ENCODE assay signal across 2 cellular contexts in genomic region chr9:136346157-136346481, GRCh38.
TF ChIP-seq lines count a peak whose summit lies in the region.

No MANE protein-coding gene starts in this region.

TF ChIP-seq in SK-N-SH, 30 proteins besides CTCF, POLR2A, EP300 and RAD21:
- TF ChIP-seq TAF1 (IDR thresholded peaks at IDR 0.05; ENCODE audit: borderline replicate concordance, low read depth, low read length) (no peak), FOXJ3 (CRISPR knock-in tag; IDR thresholded peaks at IDR 0.05) (no peak), RCOR1 (IDR thresholded peaks at IDR 0.05; ENCODE audit: low read length) (no peak), GATA2 (CRISPR knock-in tag; IDR thresholded peaks at IDR 0.05) (no peak), MEF2A (IDR thresholded peaks at IDR 0.05; ENCODE audit: borderline replicate concordance, low read depth) (no peak), SIN3A (IDR thresholded peaks at IDR 0.05; ENCODE audit: borderline replicate concordance, low read depth, low read length) (no peak), ELF1 (IDR thresholded peaks at IDR 0.05) (no peak), TEAD4 (IDR thresholded peaks at IDR 0.05; ENCODE audit: borderline replicate concordance, insufficient read depth) (no peak)
- TF ChIP-seq, protein P1, sequence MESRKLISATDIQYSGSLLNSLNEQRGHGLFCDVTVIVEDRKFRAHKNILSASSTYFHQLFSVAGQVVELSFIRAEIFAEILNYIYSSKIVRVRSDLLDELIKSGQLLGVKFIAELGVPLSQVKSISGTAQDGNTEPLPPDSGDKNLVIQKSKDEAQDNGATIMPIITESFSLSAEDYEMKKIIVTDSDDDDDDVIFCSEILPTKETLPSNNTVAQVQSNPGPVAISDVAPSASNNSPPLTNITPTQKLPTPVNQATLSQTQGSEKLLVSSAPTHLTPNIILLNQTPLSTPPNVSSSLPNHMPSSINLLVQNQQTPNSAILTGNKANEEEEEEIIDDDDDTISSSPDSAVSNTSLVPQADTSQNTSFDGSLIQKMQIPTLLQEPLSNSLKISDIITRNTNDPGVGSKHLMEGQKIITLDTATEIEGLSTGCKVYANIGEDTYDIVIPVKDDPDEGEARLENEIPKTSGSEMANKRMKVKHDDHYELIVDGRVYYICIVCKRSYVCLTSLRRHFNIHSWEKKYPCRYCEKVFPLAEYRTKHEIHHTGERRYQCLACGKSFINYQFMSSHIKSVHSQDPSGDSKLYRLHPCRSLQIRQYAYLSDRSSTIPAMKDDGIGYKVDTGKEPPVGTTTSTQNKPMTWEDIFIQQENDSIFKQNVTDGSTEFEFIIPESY (IDR thresholded peaks at IDR 0.05; ENCODE audit: borderline replicate concordance, low read depth) = no peak
- TF ChIP-seq, protein P2, sequence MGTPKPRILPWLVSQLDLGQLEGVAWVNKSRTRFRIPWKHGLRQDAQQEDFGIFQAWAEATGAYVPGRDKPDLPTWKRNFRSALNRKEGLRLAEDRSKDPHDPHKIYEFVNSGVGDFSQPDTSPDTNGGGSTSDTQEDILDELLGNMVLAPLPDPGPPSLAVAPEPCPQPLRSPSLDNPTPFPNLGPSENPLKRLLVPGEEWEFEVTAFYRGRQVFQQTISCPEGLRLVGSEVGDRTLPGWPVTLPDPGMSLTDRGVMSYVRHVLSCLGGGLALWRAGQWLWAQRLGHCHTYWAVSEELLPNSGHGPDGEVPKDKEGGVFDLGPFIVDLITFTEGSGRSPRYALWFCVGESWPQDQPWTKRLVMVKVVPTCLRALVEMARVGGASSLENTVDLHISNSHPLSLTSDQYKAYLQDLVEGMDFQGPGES (IDR thresholded peaks at IDR 0.05; ENCODE audit: low read depth, low read length) = no peak
- TF ChIP-seq, protein P3, sequence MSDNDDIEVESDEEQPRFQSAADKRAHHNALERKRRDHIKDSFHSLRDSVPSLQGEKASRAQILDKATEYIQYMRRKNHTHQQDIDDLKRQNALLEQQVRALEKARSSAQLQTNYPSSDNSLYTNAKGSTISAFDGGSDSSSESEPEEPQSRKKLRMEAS (IDR thresholded peaks at IDR 0.05; ENCODE audit: low read depth) = no peak

TF ChIP-seq in SK-N-SH treated with all-trans-retinoic acid at 6 μM for 48 hours, 23 proteins besides CTCF, POLR2A, EP300 and RAD21:
- no peak for TF ChIP-seq ZFP3 (CRISPR knock-in tag; IDR thresholded peaks at IDR 0.05)
- TF ChIP-seq TOX (CRISPR knock-in tag; IDR thresholded peaks at IDR 0.05; ENCODE audit: borderline replicate concordance) = no peak
- TF ChIP-seq ZC3H10 (CRISPR knock-in tag; IDR thresholded peaks at IDR 0.05) = no peak
- TF ChIP-seq ISL1 (CRISPR knock-in tag; IDR thresholded peaks at IDR 0.05) = no peak
- TF ChIP-seq, protein P4, sequence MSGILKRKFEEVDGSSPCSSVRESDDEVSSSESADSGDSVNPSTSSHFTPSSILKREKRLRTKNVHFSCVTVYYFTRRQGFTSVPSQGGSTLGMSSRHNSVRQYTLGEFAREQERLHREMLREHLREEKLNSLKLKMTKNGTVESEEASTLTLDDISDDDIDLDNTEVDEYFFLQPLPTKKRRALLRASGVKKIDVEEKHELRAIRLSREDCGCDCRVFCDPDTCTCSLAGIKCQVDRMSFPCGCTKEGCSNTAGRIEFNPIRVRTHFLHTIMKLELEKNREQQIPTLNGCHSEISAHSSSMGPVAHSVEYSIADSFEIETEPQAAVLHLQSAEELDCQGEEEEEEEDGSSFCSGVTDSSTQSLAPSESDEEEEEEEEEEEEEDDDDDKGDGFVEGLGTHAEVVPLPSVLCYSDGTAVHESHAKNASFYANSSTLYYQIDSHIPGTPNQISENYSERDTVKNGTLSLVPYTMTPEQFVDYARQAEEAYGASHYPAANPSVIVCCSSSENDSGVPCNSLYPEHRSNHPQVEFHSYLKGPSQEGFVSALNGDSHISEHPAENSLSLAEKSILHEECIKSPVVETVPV (CRISPR knock-in tag; IDR thresholded peaks at IDR 0.05) = no peak
- TF ChIP-seq, protein P5, sequence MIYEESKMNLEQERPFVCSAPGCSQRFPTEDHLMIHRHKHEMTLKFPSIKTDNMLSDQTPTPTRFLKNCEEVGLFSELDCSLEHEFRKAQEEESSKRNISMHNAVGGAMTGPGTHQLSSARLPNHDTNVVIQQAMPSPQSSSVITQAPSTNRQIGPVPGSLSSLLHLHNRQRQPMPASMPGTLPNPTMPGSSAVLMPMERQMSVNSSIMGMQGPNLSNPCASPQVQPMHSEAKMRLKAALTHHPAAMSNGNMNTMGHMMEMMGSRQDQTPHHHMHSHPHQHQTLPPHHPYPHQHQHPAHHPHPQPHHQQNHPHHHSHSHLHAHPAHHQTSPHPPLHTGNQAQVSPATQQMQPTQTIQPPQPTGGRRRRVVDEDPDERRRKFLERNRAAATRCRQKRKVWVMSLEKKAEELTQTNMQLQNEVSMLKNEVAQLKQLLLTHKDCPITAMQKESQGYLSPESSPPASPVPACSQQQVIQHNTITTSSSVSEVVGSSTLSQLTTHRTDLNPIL (CRISPR knock-in tag; IDR thresholded peaks at IDR 0.05; ENCODE audit: low read depth) = no peak
- TF ChIP-seq TCF4 (CRISPR knock-in tag; IDR thresholded peaks at IDR 0.05; ENCODE audit: borderline replicate concordance) = no peak
- no peak for TF ChIP-seq PPARA (CRISPR knock-in tag; IDR thresholded peaks at IDR 0.05; ENCODE audit: borderline replicate concordance)
- no peak for TF ChIP-seq ZNF565 (CRISPR knock-in tag; conservative IDR thresholded peaks at IDR 0.05; ENCODE audit: low read depth)
- no peak for TF ChIP-seq PATZ1 (CRISPR knock-in tag; IDR thresholded peaks at IDR 0.05; ENCODE audit: borderline replicate concordance)
- no peak for TF ChIP-seq OSR1 (CRISPR knock-in tag; IDR thresholded peaks at IDR 0.05)
- no peak for TF ChIP-seq ZNF8 (CRISPR knock-in tag; IDR thresholded peaks at IDR 0.05)
- no peak for TF ChIP-seq ARNTL (CRISPR knock-in tag; IDR thresholded peaks at IDR 0.05; ENCODE audit: borderline replicate concordance, low read depth)
- no peak for TF ChIP-seq SNAI2 (CRISPR knock-in tag; IDR thresholded peaks at IDR 0.05)
- TF ChIP-seq GLIS3 (CRISPR knock-in tag; IDR thresholded peaks at IDR 0.05) = no peak
